8 cellular contexts compared by ENCODE assay signal in genomic region chr14:34555583-34556496, GRCh38. TPM values are rescaled to one million over a fixed set of nuclear protein-coding genes. Genes with fewer than 3 reads are reported as not detected.
DNase-seq lines count a peak whose midpoint lies in the region; ATAC-seq, FAIRE-seq and TF ChIP-seq lines count a peak whose summit lies in the region.
"Not testable (repeated sequence)": the region's sequence is repeated elsewhere in the genome, so short reads cannot be mapped to it uniquely, and the experiment has no call there.

No MANE protein-coding gene starts in this region.

- H3K4me1 Mint-ChIP-seq in astrocyte (ENCODE audit: low read depth, unreplicated experiment), result not testable (repeated sequence)

- not testable (repeated sequence) for H3K27me3 Mint-ChIP-seq in astrocyte (ENCODE audit: low read depth, unreplicated experiment)

- not testable (repeated sequence) for H4K20me1 ChIP-seq in IMR-90 (ENCODE audit: insufficient read depth, low read length); astrocyte (ENCODE audit: insufficient read depth, low read length); HepG2 (ENCODE audit: insufficient read depth, low read length)

- not testable (repeated sequence) for H2BK5ac ChIP-seq in IMR-90 (ENCODE audit: low read depth, low read length, poor library complexity, severe bottlenecking)

- not testable (repeated sequence) for H2BK120ac ChIP-seq in IMR-90 (ENCODE audit: low read depth, low read length)

- H2AK5ac ChIP-seq in IMR-90 (ENCODE audit: low read depth, low read length), result not testable (repeated sequence)

- POLR2A ChIA-PET in IMR-90 (lab: Charles Lee; ENCODE audit: unreplicated experiment); HepG2 (lab: Yijun Ruan, JAX): not testable (repeated sequence)

- H3K23ac ChIP-seq in IMR-90 (ENCODE audit: low read depth, low read length), result not testable (repeated sequence)

- TF ChIP-seq CTCF in IMR-90 (conservative IDR thresholded peaks at IDR 0.05; ENCODE audit: low read depth, low read length); astrocyte (IDR thresholded peaks at IDR 0.05; ENCODE audit: insufficient read depth, low read depth, low read length); HepG2 (CRISPR knock-in tag; IDR thresholded peaks at IDR 0.05): not testable (repeated sequence)

- intact Hi-C loops in IMR-90 (cut with micrococcal nuclease); HepG2 (cut with micrococcal nuclease; ENCODE audit: unreplicated experiment): not testable (repeated sequence)

- FAIRE-seq in astrocyte (lab: Jason Lieb, UNC), result peak; percentile 52
- peak; percentile 88 for FAIRE-seq in HepG2 (lab: Jason Lieb, UNC)
- FAIRE-seq in urothelium cell line (lab: Jason Lieb, UNC), result peak; percentile 9

- not testable (repeated sequence) for TF ChIP-seq RAD21 in IMR-90 (IDR thresholded peaks at IDR 0.05; ENCODE audit: low read length); HepG2 (CRISPR knock-in tag; IDR thresholded peaks at IDR 0.05)

- not testable (repeated sequence) for H2BK15ac ChIP-seq in IMR-90 (ENCODE audit: low read depth, low read length)

- H4K5ac ChIP-seq in IMR-90 (ENCODE audit: low read depth, low read length), result not testable (repeated sequence)

- not testable (repeated sequence) for H3K36me3 Mint-ChIP-seq in astrocyte (ENCODE audit: low read depth, unreplicated experiment)

- H3K27me3 ChIP-seq in IMR-90 (ENCODE audit: control insufficient read depth, insufficient read depth, low read length); astrocyte (ENCODE audit: insufficient read depth, low read length); HepG2 (ENCODE audit: control insufficient read depth in 1 of 2, insufficient read depth in 2 of 2, low read length in 2 of 2): not testable (repeated sequence)

- not testable (repeated sequence) for H3K36me3 ChIP-seq in IMR-90 (ENCODE audit: control insufficient read depth, insufficient read depth, low read length); astrocyte (ENCODE audit: insufficient read depth, low read length); HepG2 (replicated peaks in 1 of 2; ENCODE audit: control insufficient read depth in 1 of 2, insufficient read depth in 2 of 2, low read length in 2 of 2)

- H3K14ac ChIP-seq in IMR-90 (replicated peaks; ENCODE audit: low read depth, low read length), result not testable (repeated sequence)

- not testable (repeated sequence) for H2BK20ac ChIP-seq in IMR-90 (ENCODE audit: low read depth, low read length)

- not testable (repeated sequence) for TF ChIP-seq POLR2A in IMR-90 (IDR thresholded peaks at IDR 0.05; ENCODE audit: low read depth, low read length); HepG2 (IDR thresholded peaks at IDR 0.05; ENCODE audit: insufficient read depth in 1 of 2, low read depth in 2 of 2, low read length in 2 of 2)

- H4K8ac ChIP-seq in IMR-90 (ENCODE audit: low read depth in 2 of 2, low read length in 2 of 2), result not testable (repeated sequence)

- ATAC-seq in GM18520 (IDR thresholded peaks at IDR 0.05; ENCODE audit: unreplicated experiment), result peak; percentile 59
- peak; percentile 69 for ATAC-seq in GM19467 (IDR thresholded peaks at IDR 0.05; ENCODE audit: unreplicated experiment)
- peak; percentile 73 for ATAC-seq in HG02610 (IDR thresholded peaks at IDR 0.05; ENCODE audit: unreplicated experiment)
- peak; percentile 69 for ATAC-seq in HG03097 (IDR thresholded peaks at IDR 0.05; ENCODE audit: low FRiP score, unreplicated experiment)
- ATAC-seq in IMR-90 (ENCODE audit: low read depth), result peak; percentile 75
- peak; percentile 85 for ATAC-seq in HepG2

- not testable (repeated sequence) for H3K4me2 ChIP-seq in IMR-90 (ENCODE audit: low read depth, low read length); astrocyte (ENCODE audit: low read length); HepG2 (ENCODE audit: low read depth, low read length)

- not testable (repeated sequence) for H3K27ac Mint-ChIP-seq in astrocyte (ENCODE audit: unreplicated experiment)

- not testable (repeated sequence) for H3K4me3 ChIP-seq in IMR-90 (ENCODE audit: insufficient read depth, low read depth, low read length); astrocyte (ENCODE audit: insufficient read depth, low read depth, low read length); HepG2 (replicated peaks in 1 of 3; ENCODE audit: insufficient read depth in 1 of 3, low read depth in 2 of 3, low read length in 3 of 3)

- not testable (repeated sequence) for H2AFZ ChIP-seq in IMR-90 (replicated peaks; ENCODE audit: low read length, poor library complexity); astrocyte (ENCODE audit: low read depth, low read length); HepG2 (ENCODE audit: low read length)

- not testable (repeated sequence) for TF ChIP-seq EP300 in HepG2 (IDR thresholded peaks at IDR 0.05; ENCODE audit: low read depth in 2 of 2, low read length in 2 of 2); HepG2 (CRISPR knock-in tag; IDR thresholded peaks at IDR 0.05; ENCODE audit: borderline replicate concordance)

- not testable (repeated sequence) for H3K9ac ChIP-seq in IMR-90 (ENCODE audit: low read depth, low read length); astrocyte (ENCODE audit: low read length); HepG2 (ENCODE audit: insufficient read depth, low read depth, low read length)

- H3K9me1 ChIP-seq in IMR-90 (ENCODE audit: insufficient read depth, low read length), result not testable (repeated sequence)

- H3K4me1 ChIP-seq in IMR-90 (ENCODE audit: control insufficient read depth, insufficient read depth, low read length); astrocyte (ENCODE audit: insufficient read depth, low read length): not testable (repeated sequence)
- H3K4me1 ChIP-seq in HepG2 (ENCODE audit: insufficient read depth, low read length), result peaks cover 14% of the 10 kb centered on the region

- no CpG with 5 or more reads among the region's 49 CpGs for WGBS in IMR-90 (ENCODE audit: extremely low coverage in 2 of 2, insufficient read length in 1 of 2), 2 experiments
- WGBS in HepG2 (ENCODE audit: low lambda C conversion rate), result no CpG with 5 or more reads among the region's 49 CpGs

- dilution Hi-C loops in IMR-90 (cut with HindIII; ENCODE audit: low sequenced_read_pairs, unreplicated experiment), result not testable (repeated sequence)

- H2AK9ac ChIP-seq in IMR-90 (replicated peaks; ENCODE audit: low read depth, low read length, poor library complexity), result not testable (repeated sequence)

- H3K4me3 Mint-ChIP-seq in astrocyte (ENCODE audit: unreplicated experiment), result not testable (repeated sequence)

- H3K9me3 Mint-ChIP-seq in astrocyte (ENCODE audit: unreplicated experiment), result not testable (repeated sequence)

- not testable (repeated sequence) for BruUV-seq in IMR-90 (replicated peaks; lab: Mats Ljungman, UMichigan); HepG2 (replicated peaks; lab: Mats Ljungman, UMichigan)

- not testable (repeated sequence) for H3K79me2 ChIP-seq in astrocyte (ENCODE audit: insufficient read depth, low read length); HepG2 (ENCODE audit: insufficient read depth, low read length)

- H3K18ac ChIP-seq in IMR-90 (ENCODE audit: low read depth, low read length), result not testable (repeated sequence)

- H3K27ac ChIP-seq in IMR-90 (ENCODE audit: insufficient read depth, low read length); astrocyte (ENCODE audit: low read depth, low read length); HepG2 (ENCODE audit: extremely low read length, insufficient read depth, low read length): not testable (repeated sequence)

- not testable (repeated sequence) for H3K4ac ChIP-seq in IMR-90 (ENCODE audit: low read depth, low read length)

- not testable (repeated sequence) for H3K56ac ChIP-seq in IMR-90 (ENCODE audit: extremely low read depth, insufficient read depth, low read length)

- CTCF ChIA-PET in IMR-90 (lab: Yijun Ruan, JAX); HepG2 (lab: Yijun Ruan, JAX; ENCODE audit: low intra/inter-chr PET ratio, low total read pairs): not testable (repeated sequence)

- DNase-seq in IMR-90; astrocyte (ENCODE audit: low read depth); HepG2 (ENCODE audit: low spot score); urothelium cell line (ENCODE audit: low spot score): not testable (repeated sequence)

- H4K91ac ChIP-seq in IMR-90 (ENCODE audit: insufficient read depth, low read depth, low read length), result not testable (repeated sequence)

- in situ Hi-C loops in IMR-90 (cut with MboI; ENCODE audit: low sequenced_read_pairs); HepG2 (cut with HindIII; ENCODE audit: extremely low pct_ligation_motif_present, low pct_unique_long_range_greater_than_20kb): not testable (repeated sequence)

- H3K79me1 ChIP-seq in IMR-90 (ENCODE audit: low read depth in 1 of 2, low read length in 2 of 2), result not testable (repeated sequence)

- H3K9me3 ChIP-seq in IMR-90 (ENCODE audit: control insufficient read depth, insufficient read depth, low read length); astrocyte (ENCODE audit: insufficient read depth, low read depth, low read length); HepG2 (ENCODE audit: low read length): not testable (repeated sequence)

RNA-seq across cellular contexts. Expression of gene EAPP, which starts 16.3 kb away (rescaled TPM):
- total RNA-seq in IMR-90 (2012; rRNA removed), result 32.3 and 53.6 TPM in 2 replicates
- polyA plus RNA-seq in IMR-90 (2012; rRNA removed), result 23.6 and 29.9 TPM in 2 replicates
- 4.7 and 5.3 TPM in 2 replicates for polyA plus RNA-seq in IMR-90 (2012; cell fraction: cytosol; rRNA removed)
- polyA plus RNA-seq in IMR-90 (2012; cell fraction: nucleus; rRNA removed; ENCODE audit: low replicate concordance), result 2.0 and 11.7 TPM in 2 replicates
- 47.9 and 52.5 TPM in 2 replicates for total RNA-seq in astrocyte
- total RNA-seq in HepG2 (2016; rRNA removed; fragmentation: Illumina TruSeq; extraction: Trizol), result 110 and 163 TPM in 2 replicates
- 16.4 and 17.4 TPM in 2 replicates for total RNA-seq in HepG2 (2016; cell fraction: cytosol; rRNA removed; fragmentation: Illumina TruSeq; extraction: Trizol; ENCODE audit: low read depth)
- total RNA-seq in HepG2 (2016; cell fraction: insoluble cytoplasmic fraction; rRNA removed; fragmentation: Illumina TruSeq; extraction: Trizol), result 111 and 170 TPM in 2 replicates
- 31.8 and 35.9 TPM in 2 replicates for total RNA-seq in HepG2 (2016; cell fraction: membrane; rRNA removed; fragmentation: Illumina TruSeq; extraction: Trizol)
- total RNA-seq in HepG2 (2016; cell fraction: nucleus; rRNA removed; fragmentation: Illumina TruSeq; extraction: Trizol), result 50.7 and 59.2 TPM in 2 replicates
- 57.8 and 68.7 TPM in 2 replicates for polyA plus RNA-seq in HepG2 (2011; rRNA removed)
- polyA plus RNA-seq in HepG2 (2011; cell fraction: cytosol; rRNA removed), result 33.0 and 55.6 TPM in 2 replicates
- polyA plus RNA-seq in HepG2 (2011; cell fraction: nucleus; rRNA removed), result 13.9 and 18.7 TPM in 2 replicates
- polyA plus RNA-seq in HepG2 (2012), result 52.5 and 74.2 TPM in 2 replicates
- 13.9 and 14.8 TPM in 2 replicates for polyA plus RNA-seq in HepG2 (2016; cell fraction: cytosol; fragmentation: Illumina TruSeq; extraction: Trizol; ENCODE audit: low read depth)
- polyA plus RNA-seq in HepG2 (2016; cell fraction: insoluble cytoplasmic fraction; fragmentation: Illumina TruSeq; extraction: Trizol; ENCODE audit: low read depth), result 142 and 152 TPM in 2 replicates
- polyA plus RNA-seq in HepG2 (2016; cell fraction: membrane; fragmentation: Illumina TruSeq; extraction: Trizol; ENCODE audit: low read depth), result 22.0 and 26.2 TPM in 2 replicates
- 50.5 and 52.0 TPM in 2 replicates for polyA plus RNA-seq in HepG2 (2016; cell fraction: nucleus; fragmentation: Illumina TruSeq; extraction: Trizol; ENCODE audit: insufficient read depth, low read depth)
- 11.0 and 20.1 TPM in 2 replicates for polyA minus RNA-seq in HepG2 (2011; rRNA and poly(A)+ RNA removed; ENCODE audit: low replicate concordance)
- polyA minus RNA-seq in HepG2 (2011; cell fraction: cytosol; rRNA and poly(A)+ RNA removed), result 37.9 and 41.4 TPM in 2 replicates
- polyA minus RNA-seq in HepG2 (2011; cell fraction: nucleus; rRNA and poly(A)+ RNA removed), result 48.5 and 48.9 TPM in 2 replicates
